ENCODE assay signal across 1 cellular context in the genomic region with DNA sequence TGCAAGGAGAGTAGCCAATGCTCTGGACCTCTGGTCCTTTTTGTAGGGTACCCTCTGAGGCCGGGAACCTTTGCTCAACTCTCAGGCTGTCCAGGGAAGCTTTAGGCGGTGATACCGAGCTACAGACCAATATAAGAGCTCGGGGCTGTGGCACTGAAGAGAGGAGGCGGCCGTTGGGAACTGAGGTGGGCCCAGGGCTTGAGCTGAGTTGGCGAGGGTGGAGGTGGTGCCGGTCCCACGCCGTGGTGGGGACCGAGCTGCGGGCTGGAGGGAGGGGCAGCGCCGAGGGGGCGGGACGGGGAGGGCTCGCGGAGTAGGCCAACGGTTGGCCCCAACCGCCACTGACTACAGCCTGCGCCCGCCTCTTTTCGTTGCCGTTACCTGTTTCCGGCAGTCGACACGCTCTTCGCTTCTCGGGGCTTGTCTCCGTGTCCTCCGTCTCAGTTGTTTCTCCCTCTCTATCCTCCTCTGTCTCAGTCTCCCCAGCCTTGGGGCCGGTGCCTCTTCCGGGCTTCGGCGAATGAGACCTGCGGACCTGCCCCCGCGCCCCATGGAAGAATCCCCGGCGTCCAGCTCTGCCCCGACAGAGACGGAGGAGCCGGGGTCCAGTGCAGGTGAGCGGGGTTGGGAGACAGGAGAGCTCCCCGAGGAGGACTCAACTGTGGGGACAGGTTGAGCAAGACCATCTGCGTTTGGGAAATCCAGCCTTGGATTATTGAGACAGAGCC.
TF ChIP-seq lines count a peak whose summit lies in the region.

Gene NEU3, plus strand, starts transcription at position 393 of the 728 bp plus-strand sequence. Its CDS starts 128 bp downstream, at position 521.

TF ChIP-seq in HCT116, 20 proteins besides CTCF, POLR2A, EP300 and RAD21 (continued from another document):
- no peak for TF ChIP-seq JUND (IDR thresholded peaks at IDR 0.05)
- peak; percentile 88 for TF ChIP-seq CBX3 (IDR thresholded peaks at IDR 0.05; ENCODE audit: low read depth)
- no peak for TF ChIP-seq EZH2phosphoT487 (IDR thresholded peaks at IDR 0.05; ENCODE audit: borderline replicate concordance)
- TF ChIP-seq ELF1 (IDR thresholded peaks at IDR 0.05; ENCODE audit: borderline replicate concordance, low read depth) = no peak
- TF ChIP-seq MAX (IDR thresholded peaks at IDR 0.05) = peak; percentile 46
- TF ChIP-seq ZFX (IDR thresholded peaks at IDR 0.05) = no peak
- no peak for TF ChIP-seq FOSL1 (IDR thresholded peaks at IDR 0.05; ENCODE audit: low read depth)
